Comparison of ENCODE assay signal across 1 cellular context in the genomic region with DNA sequence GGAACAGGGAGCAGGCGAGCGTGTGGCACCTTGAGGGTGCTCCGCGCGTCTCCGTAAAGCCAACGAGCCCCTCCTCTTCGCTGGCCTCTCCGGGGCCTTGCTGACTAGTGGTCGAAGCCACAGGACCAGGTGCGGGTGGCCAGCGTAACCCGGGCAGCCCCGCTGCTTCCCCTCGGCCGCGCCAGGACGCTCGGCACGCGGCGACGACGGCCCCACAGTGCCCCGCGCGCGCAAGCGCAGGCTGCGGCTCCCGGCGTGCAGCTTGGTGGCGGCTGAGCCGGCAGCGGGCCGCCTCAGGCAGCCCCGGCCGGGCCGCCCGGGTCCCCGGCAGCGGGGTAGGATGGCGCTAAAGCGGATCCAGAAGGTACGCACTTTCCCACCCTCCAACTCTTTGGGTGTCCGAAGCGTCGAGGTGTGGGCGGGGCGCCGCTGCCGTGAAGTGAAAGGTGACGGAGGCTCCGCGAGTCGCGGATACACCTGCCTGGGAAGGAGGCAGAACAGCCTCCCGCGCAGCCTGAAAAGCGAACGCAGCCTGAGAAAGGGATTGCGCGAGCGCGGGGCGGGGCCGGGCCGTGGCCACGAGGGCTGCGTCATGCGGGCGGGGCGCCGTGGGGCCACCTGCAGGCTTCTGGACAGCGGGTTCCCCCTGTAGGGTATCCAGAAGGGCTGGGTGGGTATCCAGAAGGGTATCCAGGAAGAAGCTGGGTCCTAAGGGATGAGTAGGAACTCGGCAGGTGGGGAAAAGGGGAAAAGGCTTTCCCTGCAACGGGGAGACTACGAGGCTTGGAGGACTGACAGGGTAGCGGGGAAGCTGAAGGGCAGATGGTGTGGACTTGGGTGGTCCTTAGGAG.
A peak's percentile ranks its signal among the peaks of the same experiment; 100 is the strongest.
TF ChIP-seq lines count a peak whose summit lies in the region.

A gene (plus strand): TSS at position 244 of the 851 bp plus-strand sequence. CDS start 97 bp downstream, at position 341.

TF ChIP-seq in K562, 482 proteins besides CTCF, POLR2A, EP300 and RAD21 (continued from another document):
- TF ChIP-seq, protein P1, sequence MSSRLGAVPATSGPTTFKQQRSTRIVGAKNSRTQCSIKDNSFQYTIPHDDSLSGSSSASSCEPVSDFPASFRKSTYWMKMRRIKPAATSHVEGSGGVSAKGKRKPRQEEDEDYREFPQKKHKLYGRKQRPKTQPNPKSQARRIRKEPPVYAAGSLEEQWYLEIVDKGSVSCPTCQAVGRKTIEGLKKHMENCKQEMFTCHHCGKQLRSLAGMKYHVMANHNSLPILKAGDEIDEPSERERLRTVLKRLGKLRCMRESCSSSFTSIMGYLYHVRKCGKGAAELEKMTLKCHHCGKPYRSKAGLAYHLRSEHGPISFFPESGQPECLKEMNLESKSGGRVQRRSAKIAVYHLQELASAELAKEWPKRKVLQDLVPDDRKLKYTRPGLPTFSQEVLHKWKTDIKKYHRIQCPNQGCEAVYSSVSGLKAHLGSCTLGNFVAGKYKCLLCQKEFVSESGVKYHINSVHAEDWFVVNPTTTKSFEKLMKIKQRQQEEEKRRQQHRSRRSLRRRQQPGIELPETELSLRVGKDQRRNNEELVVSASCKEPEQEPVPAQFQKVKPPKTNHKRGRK (tag; IDR thresholded peaks at IDR 0.05): no peak
- TF ChIP-seq MAZ (CRISPR knock-in tag; conservative IDR thresholded peaks at IDR 0.05 in 1 of 2, IDR thresholded peaks at IDR 0.05 in 1 of 2) (peak; percentile 87 to 90), TCF7 (IDR thresholded peaks at IDR 0.05; ENCODE audit: borderline replicate concordance) (peak; percentile 65; the same call in 1 of the 2 replicates), SP2 (IDR thresholded peaks at IDR 0.05; ENCODE audit: extremely low read depth, low read depth, low read length, poor library complexity, severe bottlenecking) (no peak), NRF1 (conservative IDR thresholded peaks at IDR 0.05 in 1 of 2, IDR thresholded peaks at IDR 0.05 in 1 of 2) (peak; percentile 94 to 95), ADNP (tag; IDR thresholded peaks at IDR 0.05) (no peak), PHF21A (IDR thresholded peaks at IDR 0.05; ENCODE audit: borderline replicate concordance, low read depth) (peak; percentile 87), ZBTB7A (IDR thresholded peaks at IDR 0.05; ENCODE audit: borderline replicate concordance, control insufficient read depth, low read depth, low read length) (peak; percentile 36; the same call in 1 of the 2 replicates), PRPF4 (IDR thresholded peaks at IDR 0.05; ENCODE audit: insufficient read depth, low read depth, low read length, poor library complexity, severe bottlenecking) (peak; percentile 40), HNRNPH1 (optimal IDR thresholded peaks at IDR 0.05; ENCODE audit: low read depth, low read length) (no peak), BDP1 (IDR thresholded peaks at IDR 0.05; ENCODE audit: insufficient read depth, insufficient read length) (no peak)
- TF ChIP-seq, protein P2, sequence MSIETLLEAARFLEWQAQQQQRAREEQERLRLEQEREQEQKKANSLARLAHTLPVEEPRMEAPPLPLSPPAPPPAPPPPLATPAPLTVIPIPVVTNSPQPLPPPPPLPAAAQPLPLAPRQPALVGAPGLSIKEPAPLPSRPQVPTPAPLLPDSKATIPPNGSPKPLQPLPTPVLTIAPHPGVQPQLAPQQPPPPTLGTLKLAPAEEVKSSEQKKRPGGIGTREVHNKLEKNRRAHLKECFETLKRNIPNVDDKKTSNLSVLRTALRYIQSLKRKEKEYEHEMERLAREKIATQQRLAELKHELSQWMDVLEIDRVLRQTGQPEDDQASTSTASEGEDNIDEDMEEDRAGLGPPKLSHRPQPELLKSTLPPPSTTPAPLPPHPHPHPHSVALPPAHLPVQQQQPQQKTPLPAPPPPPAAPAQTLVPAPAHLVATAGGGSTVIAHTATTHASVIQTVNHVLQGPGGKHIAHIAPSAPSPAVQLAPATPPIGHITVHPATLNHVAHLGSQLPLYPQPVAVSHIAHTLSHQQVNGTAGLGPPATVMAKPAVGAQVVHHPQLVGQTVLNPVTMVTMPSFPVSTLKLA (conservative IDR thresholded peaks at IDR 0.05): peak; percentile 78 to 91
- TF ChIP-seq, protein P3, sequence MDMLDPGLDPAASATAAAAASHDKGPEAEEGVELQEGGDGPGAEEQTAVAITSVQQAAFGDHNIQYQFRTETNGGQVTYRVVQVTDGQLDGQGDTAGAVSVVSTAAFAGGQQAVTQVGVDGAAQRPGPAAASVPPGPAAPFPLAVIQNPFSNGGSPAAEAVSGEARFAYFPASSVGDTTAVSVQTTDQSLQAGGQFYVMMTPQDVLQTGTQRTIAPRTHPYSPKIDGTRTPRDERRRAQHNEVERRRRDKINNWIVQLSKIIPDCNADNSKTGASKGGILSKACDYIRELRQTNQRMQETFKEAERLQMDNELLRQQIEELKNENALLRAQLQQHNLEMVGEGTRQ (CRISPR knock-in tag; IDR thresholded peaks at IDR 0.05): peak; percentile 56
